In genomic region chr3:105791919-105792786, GRCh38 we compare ENCODE assay signal across 9 cellular contexts.
A peak's percentile ranks its signal among the peaks of the same experiment; 100 is the strongest.
DNase-seq lines count a peak whose midpoint lies in the region; ATAC-seq and TF ChIP-seq lines count a peak whose summit lies in the region.
"Had no signal": no experiment of that assay in that cellular context is flagged by ENCODE, and none has a peak within 500 bp of the region (broad histone marks: within the 10 kb centered on the region; RNA-seq: fewer than 3 reads in every experiment).

No MANE protein-coding gene starts in this region.

- peaks cover 4% of the 10 kb centered on the region for H3K9me3 Mint-ChIP-seq in nephron

- DNase-seq in AG08396 (ENCODE audit: low spot score) (peak; percentile 41), MV-4-11 (lab: John Stamatoyannopoulos, UW) (peak; percentile 9), epithelial cell of esophagus (ENCODE audit: low read depth) (peak; percentile 87), iPS-NIHi11 (ENCODE audit: low spot score) (no peak), activated gamma-delta T cell (lab: John Stamatoyannopoulos, UW) (no peak), T-helper 9 cell (no peak)
- DNase-seq: effector CD8-positive, alpha-beta T cell had no signal

- no peak for ATAC-seq in GM18498 (IDR thresholded peaks at IDR 0.05; ENCODE audit: unreplicated experiment)

- peaks cover 46% of the 10 kb centered on the region for H3K4me1 Mint-ChIP-seq in nephron

- H3K4me3 Mint-ChIP-seq in nephron, result peak overlapping the region in 1 of 3 experiments; percentile 40

- H3K4me3 ChIP-seq in epithelial cell of esophagus (ENCODE audit: low read length), result no peak overlapping the region

- peak overlapping the region; percentile 63 to 77 (median 73) for H3K27ac Mint-ChIP-seq in nephron

- H3K27me3 Mint-ChIP-seq in nephron (ENCODE audit: low read depth), result no peaks in the 10 kb centered on the region

- peaks cover 18% of the 10 kb centered on the region for H3K36me3 Mint-ChIP-seq in nephron (ENCODE audit: low read depth)

- TF ChIP-seq CTCF in epithelial cell of esophagus (IDR thresholded peaks at IDR 0.05; ENCODE audit: insufficient read depth, low read depth, low read length, missing control alignments) (no peak), nephron (IDR thresholded peaks at IDR 0.05; ENCODE audit: unreplicated experiment in 3 of 3) (no peak)

Comparison
In these comparisons a context has a peak if more than half of its experiments do, and no peak if none do; other contexts are left out.
1. DNase-seq: peak in AG08396 (single experiment), MV-4-11 (single experiment) and epithelial cell of esophagus (single experiment); none in iPS-NIHi11 (single experiment), activated gamma-delta T cell (single experiment) and T-helper 9 cell (single experiment).